In the genomic region with DNA sequence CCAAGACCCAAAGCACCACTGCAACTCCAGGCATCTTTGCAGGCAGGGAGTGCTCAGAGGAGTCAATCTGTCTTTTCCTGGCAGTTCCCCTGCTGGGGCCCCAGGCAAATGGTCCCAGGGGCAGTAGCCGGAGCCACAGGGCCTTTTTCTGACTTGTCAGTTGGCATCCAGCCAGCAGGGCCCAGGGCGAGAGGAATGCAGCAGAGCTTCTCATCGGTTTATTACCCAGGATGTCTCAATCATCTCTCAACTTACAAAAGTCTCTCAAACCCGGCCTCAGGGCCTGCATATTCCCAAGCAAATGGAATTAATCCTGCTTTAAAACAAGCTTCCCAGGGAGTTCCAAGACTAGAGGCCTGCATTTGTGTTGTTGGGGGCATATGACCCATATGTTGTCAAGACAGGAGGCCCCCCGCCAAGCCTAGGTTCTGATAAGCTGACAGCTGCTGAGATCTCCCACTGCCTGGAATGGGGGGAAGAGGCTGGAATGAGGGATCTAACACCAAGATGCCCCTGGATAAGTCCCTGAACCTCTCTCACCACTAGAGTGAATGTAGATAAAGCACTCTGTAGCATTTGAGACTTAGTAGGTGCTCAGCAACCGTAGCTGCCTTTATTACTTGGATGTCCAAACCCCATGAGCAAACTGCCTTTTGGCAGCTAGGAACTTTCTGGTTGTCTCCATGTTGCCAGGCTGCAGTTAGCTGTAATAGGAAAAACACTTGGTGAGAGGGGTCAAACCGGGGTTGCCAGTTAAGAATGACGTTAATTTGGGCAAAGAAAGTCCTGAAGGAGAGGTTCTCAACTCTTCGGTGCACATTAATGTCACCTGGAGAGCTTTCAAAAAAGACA, we compare ENCODE assay signal across 10 cellular contexts. TPM values are rescaled to one million over a fixed set of nuclear protein-coding genes. Genes with fewer than 3 reads are reported as not detected.
A peak's percentile ranks its signal among the peaks of the same experiment; 100 is the strongest.
DNase-seq lines count a peak whose midpoint lies in the region; ATAC-seq and TF ChIP-seq lines count a peak whose summit lies in the region.
"Had no signal": no experiment of that assay in that cellular context is flagged by ENCODE, and none has a peak within 500 bp of the region (broad histone marks: within the 10 kb centered on the region; RNA-seq: fewer than 3 reads in every experiment).

No MANE protein-coding gene starts in this region.

- peak; percentile 98 for DNase-seq in EH (ENCODE audit: low read depth)
- peak; percentile 33 for DNase-seq in NB4 (ENCODE audit: low read depth)
- peak; percentile 90 for DNase-seq in esophagus muscularis mucosa (ENCODE audit: extremely low spot score)
- DNase-seq in prostate gland (ENCODE audit: low spot score): no peak
- no peak for DNase-seq in G401 (ENCODE audit: low spot score)
- no peak for DNase-seq in activated T-cell treated with anti-CD3 and anti-CD28 coated beads, Interleukin-2, amount 50 U/mL, for 4 hours
- DNase-seq: activated CD8-positive, alpha-beta memory T cell treated with anti-CD3 and anti-CD28 coated beads, Interleukin-2, amount 10 ng/mL, durations not matched to agents 7 days and 5 days; NCI-H1105 had no signal

- WGBS in esophagus muscularis mucosa: 50% methylated on average over 9 of the region's 9 CpGs
- WGBS in prostate gland: 33% methylated on average over 9 of the region's 9 CpGs

- H3K27ac ChIP-seq in esophagus muscularis mucosa (replicated peaks in 1 of 4) (peak overlapping the region; percentile 66 to 75 (median 66)), prostate gland (peak overlapping the region; percentile 10 to 12)

- TF ChIP-seq CTCF in NB4 (IDR thresholded peaks at IDR 0.05; ENCODE audit: low read depth, low read length) (no peak), esophagus muscularis mucosa (IDR thresholded peaks at IDR 0.05) (no peak), prostate gland (IDR thresholded peaks at IDR 0.05) (no peak)

- H3K36me3 Mint-ChIP-seq in activated T-cell treated with anti-CD3 and anti-CD28 coated beads, Interleukin-2, amount 50 U/mL, for 4 hours (ENCODE audit: insufficient read depth): peaks cover 43% of the 10 kb centered on the region

- in situ Hi-C loops in G401 (cut with HindIII; ENCODE audit: low sequenced_read_pairs): no loop called here

- no peak for TF ChIP-seq EP300 in esophagus muscularis mucosa (IDR thresholded peaks at IDR 0.05)

- H3K9me3 Mint-ChIP-seq in activated T-cell treated with anti-CD3 and anti-CD28 coated beads, Interleukin-2, amount 50 U/mL, for 4 hours: no peaks in the 10 kb centered on the region

- H3K4me1 ChIP-seq in esophagus muscularis mucosa: peaks cover 28 to 69% (median 64%) of the 10 kb centered on the region in 4 donors
- H3K4me1 ChIP-seq in prostate gland (replicated peaks): peaks cover 4% of the 10 kb centered on the region

- intact Hi-C loops in esophagus muscularis mucosa (cut with DNase I) (no loop called here), prostate gland (cut with DNase I) (no loop called here)

- no peaks in the 10 kb centered on the region for H3K27me3 Mint-ChIP-seq in activated T-cell treated with anti-CD3 and anti-CD28 coated beads, Interleukin-2, amount 50 U/mL, for 4 hours (ENCODE audit: low read depth)

- H3K27me3 ChIP-seq in esophagus muscularis mucosa (no peaks in the 10 kb centered on the region), prostate gland (replicated peaks; ENCODE audit: insufficient read depth) (no peaks in the 10 kb centered on the region)

- TF ChIP-seq POLR2A in NB4 (IDR thresholded peaks at IDR 0.05; ENCODE audit: extremely low read depth, insufficient read length) (no peak), esophagus muscularis mucosa (IDR thresholded peaks at IDR 0.05; ENCODE audit: low read depth) (no peak), prostate gland (IDR thresholded peaks at IDR 0.05) (no peak)

- H3K36me3 ChIP-seq in esophagus muscularis mucosa (peaks cover 19 to 66% (median 36%) of the 10 kb centered on the region in 4 donors), prostate gland (peaks cover 0 to 7% of the 10 kb centered on the region in 2 donors)

- no peak overlapping the region for H3K4me3 Mint-ChIP-seq in activated T-cell treated with anti-CD3 and anti-CD28 coated beads, Interleukin-2, amount 50 U/mL, for 4 hours
- H3K4me3 Mint-ChIP-seq: activated CD8-positive, alpha-beta memory T cell treated with anti-CD3 and anti-CD28 coated beads, Interleukin-2, amount 10 ng/mL, durations not matched to agents 7 days and 5 days had no signal

- H3K4me1 Mint-ChIP-seq in activated T-cell treated with anti-CD3 and anti-CD28 coated beads, Interleukin-2, amount 50 U/mL, for 4 hours (ENCODE audit: low read depth): peaks cover 17% of the 10 kb centered on the region

- H3K9me3 ChIP-seq in esophagus muscularis mucosa: no peaks in the 10 kb centered on the region
- H3K9me3 ChIP-seq in prostate gland: no peaks in the 10 kb centered on the region

- ATAC-seq in HG03159 (IDR thresholded peaks at IDR 0.05; ENCODE audit: unreplicated experiment) (no peak), HG03460 (IDR thresholded peaks at IDR 0.05; ENCODE audit: unreplicated experiment) (no peak)
- no peak for ATAC-seq in activated T-cell treated with anti-CD3 and anti-CD28 coated beads, Interleukin-2, amount 50 U/mL, for 4 hours
- ATAC-seq: activated CD8-positive, alpha-beta memory T cell treated with anti-CD3 and anti-CD28 coated beads, Interleukin-2, amount 10 ng/mL, durations not matched to agents 7 days and 5 days had no signal

- no peak overlapping the region for H3K4me3 ChIP-seq in NB4 (ENCODE audit: low read depth, low read length)
- H3K4me3 ChIP-seq in esophagus muscularis mucosa: no peak overlapping the region
- H3K4me3 ChIP-seq in prostate gland: no peak overlapping the region

RNA-seq across cellular contexts. Expression of gene RASL10B, which starts 4.6 kb away (rescaled TPM):
- 10 to 100 TPM; 10.3 to 28.1 (median 17.4) TPM for total RNA-seq in esophagus muscularis mucosa
- 1 to 10 TPM; 5.4 to 7.2 TPM for total RNA-seq in prostate gland
- 18.4 and 19.5 TPM in 2 replicates for total RNA-seq in G401 (2014; rRNA removed; shearing (Covaris generic))
- total RNA-seq in activated T-cell treated with anti-CD3 and anti-CD28 coated beads, Interleukin-2, amount 50 U/mL, for 4 hours: 1 to 10 TPM; 2.6 to 4.3 (median 3.7) TPM

RNA-seq across cellular contexts. Expression of gene GAS2L2, which starts 26.2 kb away (rescaled TPM):
- total RNA-seq in esophagus muscularis mucosa (under 1 TPM; 0.42 to 0.80 (median 0.48) TPM), prostate gland (not detected)
- not detected in 2 replicates for total RNA-seq in G401 (2014; rRNA removed; shearing (Covaris generic))
- total RNA-seq in activated T-cell treated with anti-CD3 and anti-CD28 coated beads, Interleukin-2, amount 50 U/mL, for 4 hours: under 1 TPM in 1 of 3 donors, not detected in 2; 0.05 TPM
- total RNA-seq: activated CD8-positive, alpha-beta memory T cell treated with anti-CD3 and anti-CD28 coated beads, Interleukin-2, amount 10 ng/mL, durations not matched to agents 7 days and 5 days had no signal

RNA-seq across cellular contexts. Expression of gene C17orf50, which starts 33.9 kb away (rescaled TPM):
- total RNA-seq in esophagus muscularis mucosa: not detected
- 10 to 100 TPM in 1 of 2 donors, not detected in 1; 15.8 TPM for total RNA-seq in prostate gland
- not detected in 2 replicates for total RNA-seq in G401 (2014; rRNA removed; shearing (Covaris generic))
- total RNA-seq in activated T-cell treated with anti-CD3 and anti-CD28 coated beads, Interleukin-2, amount 50 U/mL, for 4 hours: not detected
- total RNA-seq: activated CD8-positive, alpha-beta memory T cell treated with anti-CD3 and anti-CD28 coated beads, Interleukin-2, amount 10 ng/mL, durations not matched to agents 7 days and 5 days had no signal

Comparison
In these comparisons a context has a peak if more than half of its experiments do, and no peak if none do; other contexts are left out.
1. DNase-seq: peak in EH (single experiment), NB4 (single experiment) and esophagus muscularis mucosa (single experiment); none in prostate gland (single experiment), G401 (single experiment) and activated T-cell treated with anti-CD3 and anti-CD28 coated beads, Interleukin-2, amount 50 U/mL, for 4 hours (single experiment).